ENCODE assay signal across 8 cellular contexts in the genomic region with DNA sequence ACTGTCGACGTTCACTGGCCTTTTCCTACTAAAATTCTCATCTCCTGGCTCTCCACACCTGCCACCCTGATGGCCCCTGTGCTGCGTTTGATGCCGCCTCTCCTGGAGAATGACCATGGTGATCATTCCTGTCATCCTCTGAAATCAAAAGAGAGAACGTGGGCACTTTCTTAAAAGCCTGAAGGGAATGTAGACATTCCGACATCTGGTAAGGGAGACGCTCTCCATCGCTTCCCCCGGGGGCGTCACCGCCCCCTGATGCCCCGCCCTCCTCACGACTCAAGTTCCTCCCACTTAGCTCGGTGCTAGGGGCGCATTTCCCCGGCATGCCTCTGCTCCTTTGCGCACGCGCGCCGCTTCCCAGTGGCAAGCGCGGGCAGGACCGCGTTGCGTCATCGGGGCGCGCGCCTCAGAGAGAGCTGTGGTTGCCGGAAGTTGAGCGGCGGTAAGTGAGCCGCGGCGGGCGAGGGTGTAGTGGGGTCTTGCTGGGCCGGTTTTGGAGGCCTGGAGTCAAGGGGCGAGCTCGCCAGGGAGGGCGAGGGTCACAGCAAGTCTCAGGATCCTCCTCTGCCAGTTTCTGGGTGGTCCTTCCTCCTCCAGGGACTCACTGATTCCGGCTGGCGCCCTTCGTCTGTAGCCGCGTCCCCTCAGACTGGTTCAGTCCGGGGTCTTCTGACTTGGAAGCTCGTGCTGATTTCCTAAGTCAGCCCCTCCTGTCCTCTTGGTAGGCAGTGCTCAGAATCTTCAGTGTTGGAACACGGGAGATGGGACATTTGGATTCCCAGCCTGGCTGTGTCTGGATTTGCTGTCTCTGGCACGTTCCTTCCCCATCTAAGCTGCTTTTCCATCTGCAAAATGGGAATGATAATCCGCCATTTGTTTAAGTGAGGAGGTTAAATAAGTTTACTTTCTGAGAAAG. TPM values are rescaled to one million over a fixed set of nuclear protein-coding genes. Genes with fewer than 3 reads are reported as not detected.
DNase-seq lines count a peak whose midpoint lies in the region; ATAC-seq, FAIRE-seq and TF ChIP-seq lines count a peak whose summit lies in the region.

Gene ATG7 (plus strand): TSS at position 412 of the 919 bp plus-strand sequence. CDS start 26,299 bp downstream, outside the sequence.

- H3K79me2 ChIP-seq in H1 (ENCODE audit: control insufficient read depth in 1 of 2, insufficient read depth in 2 of 2, low read length in 2 of 2) = peaks cover 3 to 17% of the 10 kb centered on the region in 2 experiments

- DNase-seq in COR-L47 (lab: John Stamatoyannopoulos, UW) (peak; percentile 81), HTR-8/SVneo (ENCODE audit: insufficient read length, low spot score) (peak; percentile 97), NOMO-1 treated with dmso at 0.1 percent for 144 hours (lab: John Stamatoyannopoulos, UW; ENCODE audit: unreplicated experiment) (peak; percentile 96), H1 (ENCODE audit: low read depth in 1 of 2, low spot score in 2 of 2) (peak; percentile 88 to 96), mesenchymal stem cell (peak; percentile 96)
- DNase-seq in activated CD8-positive, alpha-beta memory T cell treated with anti-CD3 and anti-CD28 coated beads for 48 hours (ENCODE audit: low read depth in 2 of 3, low spot score in 2 of 3) = peak; percentile 89 to 93 (median 93)
- peak; percentile 96 for DNase-seq in stimulated activated CD8-positive, alpha-beta memory T cell treated with anti-CD3 and anti-CD28 coated beads, Interleukin-12 subunit alpha, Interleukin-12 subunit beta, amount 100 ng/mL, for 4 hours (ENCODE audit: low read depth)

- WGBS in H1 (ENCODE audit: extremely low coverage in 1 of 2, insufficient coverage in 1 of 2, insufficient read length in 1 of 2, insufficient replicate concordance in 2 of 2, low coverage in 1 of 2, low lambda C conversion rate in 2 of 2, missing lambda C conversion rate in 1 of 2), 2 experiments = 6% methylated on average over 45 of the region's 51 CpGs; no CpG with 5 or more reads in 1 of the 2 experiments
- 5% methylated on average over 50 of the region's 51 CpGs for WGBS in mesenchymal stem cell

- FAIRE-seq in HTR-8/SVneo (lab: Jason Lieb, UNC) (peak; percentile 81), H1 (lab: Jason Lieb, UNC) (no peak)

- H3K9ac ChIP-seq in H1 (replicated peaks in 1 of 4; ENCODE audit: extremely low read depth in 1 of 4, low read depth in 3 of 4, low read length in 3 of 4) = peak within 1 kb of the TSS; percentile 95 to 97 (median 96)
- peak within 1 kb of the TSS; percentile 98 for H3K9ac ChIP-seq in mesenchymal stem cell (ENCODE audit: low read length)

- H4K91ac ChIP-seq in H1 (replicated peaks; ENCODE audit: insufficient read length, low read length) (no peak within 1 kb of the TSS), mesenchymal stem cell (ENCODE audit: low read length) (peak within 1 kb of the TSS; percentile 82)

- H2BK120ac ChIP-seq in H1 (replicated peaks; ENCODE audit: low read depth, low read length) (no peak within 1 kb of the TSS), mesenchymal stem cell (ENCODE audit: low read depth, low read length) (no peak within 1 kb of the TSS)

- POLR2A ChIA-PET in H1 (lab: Charles Lee; ENCODE audit: partially characterized antibody) = interaction anchor here (0.5 to 2.7 kb wide), 17 partner anchors 8 to 928 kb away, joined by 3 to 13 read pairs (median 4); no protein-coding TSS in a partner anchor

- peak within 1 kb of the TSS; percentile 100 for H4K8ac ChIP-seq in H1 (ENCODE audit: extremely low read depth, insufficient read depth, low read length)
- H4K8ac ChIP-seq in mesenchymal stem cell (ENCODE audit: low read length) = peak within 1 kb of the TSS; percentile 95

- CTCF ChIA-PET in H1 (lab: Charles Lee; ENCODE audit: partially characterized antibody) = interaction anchor here (1.0 to 1.3 kb wide), 3 partner anchors 20 to 64 kb away, joined by 3 to 4 read pairs (median 3); no protein-coding TSS in a partner anchor

- H3K56ac ChIP-seq in H1 (replicated peaks; ENCODE audit: insufficient read length, low read depth, low read length) = peak within 1 kb of the TSS; percentile 34

- H3K4me1 ChIP-seq in H1 (replicated peaks in 1 of 4; ENCODE audit: control insufficient read depth in 3 of 4, insufficient read depth in 4 of 4, low read length in 3 of 4) (peaks cover 0 to 9% (median 5%) of the 10 kb centered on the region in 4 experiments; a peak in 4 of 7 replicates), mesenchymal stem cell (ENCODE audit: control insufficient read depth, insufficient read depth, low read depth, low read length) (peaks cover 6% of the 10 kb centered on the region)

- H2AFZ ChIP-seq in H1 (ENCODE audit: low read length) = peak within 1 kb of the TSS; percentile 99
- peak within 1 kb of the TSS; percentile 87 for H2AFZ ChIP-seq in mesenchymal stem cell (ENCODE audit: low read depth, low read length)

- H3K27ac ChIP-seq in H1 (ENCODE audit: low read depth, low read length) (peak within 1 kb of the TSS; percentile 95), mesenchymal stem cell (ENCODE audit: low read length, poor library complexity, severe bottlenecking) (peak within 1 kb of the TSS; percentile 28)

- H3K4me2 ChIP-seq in H1 (ENCODE audit: insufficient read depth in 1 of 2, low read depth in 2 of 2, low read length in 2 of 2) = peak within 1 kb of the TSS; percentile 58 to 89
- H3K4me2 ChIP-seq in mesenchymal stem cell (ENCODE audit: low read length, poor library complexity, severe bottlenecking) = peak within 1 kb of the TSS; percentile 84

- H3K18ac ChIP-seq in H1 (ENCODE audit: extremely low read depth, low read length) (peak within 1 kb of the TSS; percentile 91; the same call in 1 of the 2 replicates), mesenchymal stem cell (ENCODE audit: low read depth in 1 of 2, low read length in 2 of 2) (peak within 1 kb of the TSS; percentile 93 to 95)

- H3K79me1 ChIP-seq in H1 (ENCODE audit: low read depth, low read length) (peaks cover 9% of the 10 kb centered on the region), mesenchymal stem cell (replicated peaks; ENCODE audit: low read length, poor library complexity, severe bottlenecking) (peaks cover 10% of the 10 kb centered on the region)

- peak within 1 kb of the TSS; percentile 89 for H2BK5ac ChIP-seq in H1 (ENCODE audit: low read depth, low read length)
- H2BK5ac ChIP-seq in mesenchymal stem cell (ENCODE audit: low read depth, low read length, poor library complexity, severe bottlenecking) = no peak within 1 kb of the TSS

- no peak within 1 kb of the TSS for H2BK20ac ChIP-seq in H1 (ENCODE audit: low read length)

- TF ChIP-seq EP300 in H1 (IDR thresholded peaks at IDR 0.05; ENCODE audit: borderline replicate concordance in 1 of 2, low read depth in 2 of 2, low read length in 2 of 2) = 0 out of 3 replicates have a peak, but pooled peaks of 1 of the 2 experiments have one; percentile 5

- H3K4ac ChIP-seq in H1 (replicated peaks; ENCODE audit: insufficient read length, low read depth, low read length) (no peak within 1 kb of the TSS), mesenchymal stem cell (ENCODE audit: low read depth in 1 of 2, low read length in 2 of 2) (peak within 1 kb of the TSS; percentile 70 to 96)

- no peak for TF ChIP-seq RAD21 in H1 (IDR thresholded peaks at IDR 0.05 in 1 of 2, conservative IDR thresholded peaks at IDR 0.05 in 1 of 2; ENCODE audit: low read depth in 2 of 2, low read length in 2 of 2)

- ATAC-seq in GM21367 (IDR thresholded peaks at IDR 0.05; ENCODE audit: unreplicated experiment) = peak; percentile 94

- H2BK15ac ChIP-seq in H1 (ENCODE audit: low read length) = no peak within 1 kb of the TSS
- H2BK15ac ChIP-seq in mesenchymal stem cell (ENCODE audit: low read depth, poor library complexity, severe bottlenecking) = peak within 1 kb of the TSS; percentile 38

- H2BK12ac ChIP-seq in H1 (ENCODE audit: low read depth, low read length) = no peak within 1 kb of the TSS; the same call in 1 of the 2 replicates
- H2BK12ac ChIP-seq in mesenchymal stem cell (ENCODE audit: low read length in 2 of 2) = peak within 1 kb of the TSS in 1 of 2 experiments; percentile 47

- no peak within 1 kb of the TSS for H3K14ac ChIP-seq in H1 (ENCODE audit: insufficient read length)
- peak within 1 kb of the TSS in 1 of 2 experiments; percentile 55 for H3K14ac ChIP-seq in mesenchymal stem cell (ENCODE audit: low read length in 2 of 2)

- H3K23ac ChIP-seq in H1 (ENCODE audit: insufficient read length) (no peak within 1 kb of the TSS), mesenchymal stem cell (ENCODE audit: low read length in 2 of 2) (no peak within 1 kb of the TSS)

- peak; percentile 89 to 97 for TF ChIP-seq POLR2A in H1 (IDR thresholded peaks at IDR 0.05; ENCODE audit: control extremely low read depth in 1 of 2, low read depth in 2 of 2, low read length in 2 of 2)

- no peaks in the 10 kb centered on the region for H3K36me3 ChIP-seq in H1 (ENCODE audit: control insufficient read depth in 2 of 4, insufficient read depth in 4 of 4, low read length in 3 of 4)
- peaks cover 5 to 11% of the 10 kb centered on the region in 2 experiments for H3K36me3 ChIP-seq in mesenchymal stem cell (ENCODE audit: control insufficient read depth in 1 of 2, insufficient read depth in 2 of 2, low read depth in 1 of 2, low read length in 2 of 2)

- H4K5ac ChIP-seq in H1 (ENCODE audit: insufficient read length, low read depth, low read length) = peak within 1 kb of the TSS; percentile 53

- peaks cover 3% of the 10 kb centered on the region; the same call in 1 of the 2 replicates for H3K23me2 ChIP-seq in H1 (ENCODE audit: low read depth, low read length)

- H3K9me3 ChIP-seq in H1 (ENCODE audit: insufficient read depth in 2 of 2, low read depth in 1 of 2, low read length in 1 of 2) (no peaks in the 10 kb centered on the region), mesenchymal stem cell (ENCODE audit: control insufficient read depth, low read length) (no peaks in the 10 kb centered on the region)

- H4K20me1 ChIP-seq in H1 (replicated peaks in 1 of 2; ENCODE audit: control insufficient read depth in 1 of 2, insufficient read depth in 2 of 2, low read length in 2 of 2) = no peaks in the 10 kb centered on the region

- H3K27me3 ChIP-seq in H1 (replicated peaks in 1 of 4; ENCODE audit: control insufficient read depth in 3 of 4, extremely low read depth in 1 of 4, insufficient read depth in 3 of 4, low read length in 3 of 4) = no peaks in the 10 kb centered on the region
- no peaks in the 10 kb centered on the region for H3K27me3 ChIP-seq in mesenchymal stem cell (ENCODE audit: control insufficient read depth in 1 of 2, insufficient read depth in 1 of 2, low read length in 2 of 2)

- TF ChIP-seq CTCF in H1 (IDR thresholded peaks at IDR 0.05; ENCODE audit: control extremely low read depth in 1 of 3, insufficient read depth in 1 of 3, low read depth in 1 of 3, low read length in 3 of 3) = no peak

- H2AK5ac ChIP-seq in H1 (ENCODE audit: low read depth, low read length) (no peak within 1 kb of the TSS), mesenchymal stem cell (ENCODE audit: low read length, severe bottlenecking) (peak within 1 kb of the TSS; percentile 68)

- peak within 1 kb of the TSS; percentile 89 to 99 (median 98) for H3K4me3 ChIP-seq in H1 (ENCODE audit: extremely low read depth in 1 of 4, insufficient read depth in 2 of 4, low read depth in 3 of 4, low read length in 4 of 4)
- H3K4me3 ChIP-seq in mesenchymal stem cell (ENCODE audit: insufficient read depth in 1 of 2, low read depth in 1 of 2, low read length in 2 of 2) = peak within 1 kb of the TSS; percentile 74 to 99

RNA-seq across cellular contexts. Expression of gene ATG7, which starts in this region (rescaled TPM):
- total RNA-seq in H1 (2021; fragmentation: NEBNext Ultra II Directional; extraction: Animal tissue kit (Norgen Biotek cat#: 25700)) = 15.1 and 19.1 TPM in 2 replicates
- polyA plus RNA-seq in H1 (2011; rRNA removed) = 15.0 and 21.4 TPM in 2 replicates
- 22.1 TPM for polyA plus RNA-seq in H1 (2011; cell fraction: cytosol; rRNA removed)
- polyA plus RNA-seq in H1 (2011; cell fraction: nucleus; rRNA removed) = 9.8 TPM
- polyA plus RNA-seq in H1 (2012, experiment 1 of 2) = 11.5 to 12.9 TPM (median 12.0 TPM) in 4 replicates
- 5.4 TPM for polyA plus RNA-seq in H1 (2012, experiment 2 of 2)
- polyA plus RNA-seq in H1 (2013, experiment 1 of 2) = 8.6 TPM
- polyA plus RNA-seq in H1 (2013, experiment 2 of 2) = 7.1 TPM
- 30.5 and 36.8 TPM in 2 replicates for polyA minus RNA-seq in H1 (2011; rRNA and poly(A)+ RNA removed)
- polyA minus RNA-seq in H1 (2011; cell fraction: cytosol; rRNA and poly(A)+ RNA removed) = 14.6 TPM
- 34.9 TPM for polyA minus RNA-seq in H1 (2011; cell fraction: nucleus; rRNA and poly(A)+ RNA removed)
- polyA plus RNA-seq in mesenchymal stem cell (2013, experiment 1 of 2) = 18.7 TPM
- 18.7 TPM for polyA plus RNA-seq in mesenchymal stem cell (2013, experiment 2 of 2)

Comparison
In these comparisons a context has a peak if more than half of its experiments do, and no peak if none do; other contexts are left out.
1. Peak in every context shown above with its lines: DNase-seq, ATAC-seq, H3K4me3 ChIP-seq and H3K27ac ChIP-seq.